In the genomic region with DNA sequence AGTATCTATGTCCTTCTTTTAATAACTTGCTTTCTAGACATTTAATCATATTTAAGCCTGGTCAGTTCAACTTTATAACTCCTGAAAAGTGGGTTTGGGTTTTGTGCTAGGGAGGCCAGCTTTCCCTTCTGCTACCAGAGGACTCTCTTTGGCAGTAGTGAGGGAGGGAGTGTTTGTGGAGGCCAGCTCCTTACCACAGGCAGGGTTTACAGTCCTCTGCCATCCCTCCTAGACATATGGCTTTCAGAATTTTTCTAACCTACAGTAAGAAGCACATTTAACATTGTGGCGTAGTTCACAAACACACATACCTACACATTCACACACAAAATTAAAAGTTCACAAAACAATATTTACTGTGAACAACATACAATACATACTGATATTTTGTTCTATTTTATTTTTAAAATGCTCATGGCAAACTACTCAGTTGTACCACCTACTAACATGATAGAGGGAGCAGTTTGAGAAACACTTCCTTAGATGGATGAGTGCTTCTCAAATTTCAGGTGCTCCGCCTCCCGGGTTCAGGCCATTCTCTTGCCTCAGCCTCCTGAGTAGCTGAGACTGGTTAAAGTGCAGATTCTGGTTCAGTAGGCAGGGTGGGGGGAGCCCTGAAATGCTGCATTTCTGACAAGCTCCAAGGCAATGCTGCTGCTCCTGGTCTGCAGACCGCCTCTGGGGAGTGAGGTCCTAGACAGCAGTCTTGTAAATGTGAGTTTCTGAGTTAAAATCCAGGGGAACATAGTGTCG, we compare ENCODE assay signal across 16 cellular contexts.
DNase-seq lines count a peak whose midpoint lies in the region; ATAC-seq, FAIRE-seq and TF ChIP-seq lines count a peak whose summit lies in the region.
"Had no signal": no experiment of that assay in that cellular context is flagged by ENCODE, and none has a peak within 500 bp of the region (broad histone marks: within the 10 kb centered on the region; RNA-seq: fewer than 3 reads in every experiment).

No MANE protein-coding gene starts in this region.

- ATAC-seq in WTC11, result peak; percentile 95
- ATAC-seq: activated CD4-positive, alpha-beta T cell treated with anti-CD3 and anti-CD28 coated beads for 36 hours; activated T-helper 17 cell treated with anti-CD3 and anti-CD28 coated beads, Interleukin-2, amount 50 U/mL, for 72 hours; left cardiac atrium had no signal

- DNase-seq in NCI-H510A treated with DMSO at 0.1 percent for 48 hours (lab: John Stamatoyannopoulos, UW) (peak; percentile 28), NCI-H510A (lab: John Stamatoyannopoulos, UW) (no peak), WTC11 (ENCODE audit: low spot score) (peak; percentile 53), iPS-NIHi7 (ENCODE audit: extremely low spot score) (peak; percentile 27), thyroid gland (peak; percentile 78 to 81), NCI-H748 treated with DMSO at 0.1 percent for 48 hours (lab: John Stamatoyannopoulos, UW) (no peak), RCC 7860 (ENCODE audit: low spot score) (no peak)
- DNase-seq in stimulated activated CD4-positive, alpha-beta T cell treated with anti-CD3 and anti-CD28 coated beads, Interleukin-2, amount 100 ng/mL, for 24 hours, result no peak
- DNase-seq: ACHN; activated CD4-positive, alpha-beta T cell treated with anti-CD3 and anti-CD28 coated beads for 36 hours; DMS79; esophagus squamous epithelium; left cardiac atrium; stimulated activated CD4-positive, alpha-beta T cell treated with anti-CD3 and anti-CD28 coated beads, Interleukin-4, amount 100 ng/mL, for 4 hours had no signal

- H3K27me3 ChIP-seq in thyroid gland, result no peaks in the 10 kb centered on the region
- H3K27me3 ChIP-seq: esophagus squamous epithelium, suprapubic skin had no signal

- no peak for FAIRE-seq in RCC 7860 (lab: Jason Lieb, UNC)

- no peaks in the 10 kb centered on the region for H3K9me3 ChIP-seq in thyroid gland
- H3K9me3 ChIP-seq: esophagus squamous epithelium, suprapubic skin had no signal

- no peaks in the 10 kb centered on the region for H3K36me3 ChIP-seq in thyroid gland

- H3K27ac Mint-ChIP-seq in WTC11, result peak overlapping the region; percentile 77
- H3K27ac Mint-ChIP-seq: activated CD4-positive, alpha-beta T cell treated with anti-CD3 and anti-CD28 coated beads for 36 hours; activated T-helper 17 cell treated with anti-CD3 and anti-CD28 coated beads, Interleukin-2, amount 50 U/mL, for 72 hours had no signal

- peak in 1 of 2 donors; percentile 83 for TF ChIP-seq POLR2A in thyroid gland (IDR thresholded peaks at IDR 0.05)

- WGBS in thyroid gland, 2 donors, result 70 to 80% methylated on average over 5 of the region's 5 CpGs

- H3K36me3 Mint-ChIP-seq in WTC11, result peaks cover 35% of the 10 kb centered on the region

- CTCF ChIA-PET in WTC11 (lab: Charles Lee), result interaction anchor here (0.8 to 1.4 kb wide), 4 partner anchors 11 to 245 kb away, joined by 3 to 4 read pairs (median 4); no protein-coding TSS in a partner anchor

- peaks cover 12% of the 10 kb centered on the region for H3K4me1 Mint-ChIP-seq in WTC11
- H3K4me1 Mint-ChIP-seq: activated CD4-positive, alpha-beta T cell treated with anti-CD3 and anti-CD28 coated beads for 36 hours; activated T-helper 17 cell treated with anti-CD3 and anti-CD28 coated beads, Interleukin-2, amount 50 U/mL, for 72 hours had no signal

- POLR2A ChIA-PET in WTC11 (lab: Charles Lee), result no interaction called here

- H3K4me1 ChIP-seq in thyroid gland, result peaks cover 37 to 39% of the 10 kb centered on the region in 2 donors
- H3K4me1 ChIP-seq: suprapubic skin had no signal

- H3K27ac ChIP-seq in thyroid gland, result peak overlapping the region; percentile 13 to 90 (median 72)
- H3K27ac ChIP-seq: esophagus squamous epithelium, suprapubic skin had no signal

- intact Hi-C loops in thyroid gland (cut with DNase I), result no loop called here

- H3K9me3 Mint-ChIP-seq in WTC11, result no peaks in the 10 kb centered on the region
- H3K9me3 Mint-ChIP-seq: activated T-helper 17 cell treated with anti-CD3 and anti-CD28 coated beads, Interleukin-2, amount 50 U/mL, for 72 hours had no signal

- H3K27me3 Mint-ChIP-seq in WTC11 (ENCODE audit: low read depth), result no peaks in the 10 kb centered on the region
- H3K27me3 Mint-ChIP-seq: activated CD4-positive, alpha-beta T cell treated with anti-CD3 and anti-CD28 coated beads for 36 hours; activated T-helper 17 cell treated with anti-CD3 and anti-CD28 coated beads, Interleukin-2, amount 50 U/mL, for 72 hours had no signal

- H3K4me3 ChIP-seq in thyroid gland (replicated peaks in 1 of 3), result no peak overlapping the region
- H3K4me3 ChIP-seq: esophagus squamous epithelium, suprapubic skin had no signal

- no peak overlapping the region for H3K4me3 Mint-ChIP-seq in WTC11
- H3K4me3 Mint-ChIP-seq: activated CD4-positive, alpha-beta T cell treated with anti-CD3 and anti-CD28 coated beads for 36 hours; activated T-helper 17 cell treated with anti-CD3 and anti-CD28 coated beads, Interleukin-2, amount 50 U/mL, for 72 hours had no signal

- TF ChIP-seq CTCF in WTC11 (IDR thresholded peaks at IDR 0.05) (no peak), thyroid gland (IDR thresholded peaks at IDR 0.05) (peak in 1 of 6 experiments; percentile 20)

TF ChIP-seq in WTC11, 78 proteins besides CTCF, POLR2A, EP300 and RAD21:
- no peak for TF ChIP-seq ZNF396 (CRISPR knock-in tag; IDR thresholded peaks at IDR 0.05; ENCODE audit: borderline replicate concordance)
- TF ChIP-seq JAZF1 (CRISPR knock-in tag; IDR thresholded peaks at IDR 0.05), result no peak
- no peak for TF ChIP-seq FOXP1 (CRISPR knock-in tag; IDR thresholded peaks at IDR 0.05; ENCODE audit: borderline replicate concordance)
- no peak for TF ChIP-seq ZNF317 (CRISPR knock-in tag; IDR thresholded peaks at IDR 0.05; ENCODE audit: borderline replicate concordance, low read depth)
- no peak for TF ChIP-seq ESRRA (CRISPR knock-in tag; IDR thresholded peaks at IDR 0.05; ENCODE audit: borderline replicate concordance)
- TF ChIP-seq JUN (CRISPR knock-in tag; IDR thresholded peaks at IDR 0.05), result no peak
- no peak for TF ChIP-seq CREB1 (CRISPR knock-in tag; IDR thresholded peaks at IDR 0.05)
- no peak for TF ChIP-seq CBFB (CRISPR knock-in tag; IDR thresholded peaks at IDR 0.05; ENCODE audit: low read depth)
- TF ChIP-seq ZSCAN18 (CRISPR knock-in tag; IDR thresholded peaks at IDR 0.05), result no peak
- TF ChIP-seq ATF3 (CRISPR knock-in tag; conservative IDR thresholded peaks at IDR 0.05), result no peak
- TF ChIP-seq GTF2I (CRISPR knock-in tag; conservative IDR thresholded peaks at IDR 0.05), result no peak
- TF ChIP-seq, protein P1, sequence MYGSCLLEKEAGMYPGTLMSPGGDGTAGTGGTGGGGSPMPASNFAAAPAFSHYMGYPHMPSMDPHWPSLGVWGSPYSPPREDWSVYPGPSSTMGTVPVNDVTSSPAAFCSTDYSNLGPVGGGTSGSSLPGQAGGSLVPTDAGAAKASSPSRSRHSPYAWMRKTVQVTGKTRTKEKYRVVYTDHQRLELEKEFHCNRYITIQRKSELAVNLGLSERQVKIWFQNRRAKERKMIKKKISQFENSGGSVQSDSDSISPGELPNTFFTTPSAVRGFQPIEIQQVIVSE (CRISPR knock-in tag; IDR thresholded peaks at IDR 0.05; ENCODE audit: borderline replicate concordance), result no peak
- no peak for TF ChIP-seq ELF4 (CRISPR knock-in tag; IDR thresholded peaks at IDR 0.05; ENCODE audit: low read depth)
- TF ChIP-seq GRHL2 (CRISPR knock-in tag; IDR thresholded peaks at IDR 0.05; ENCODE audit: insufficient replicate concordance, severe bottlenecking), result no peak
- no peak for TF ChIP-seq ATF1 (CRISPR knock-in tag; IDR thresholded peaks at IDR 0.05)
- TF ChIP-seq ZNF121 (CRISPR knock-in tag; IDR thresholded peaks at IDR 0.05), result no peak
- TF ChIP-seq, protein P2, sequence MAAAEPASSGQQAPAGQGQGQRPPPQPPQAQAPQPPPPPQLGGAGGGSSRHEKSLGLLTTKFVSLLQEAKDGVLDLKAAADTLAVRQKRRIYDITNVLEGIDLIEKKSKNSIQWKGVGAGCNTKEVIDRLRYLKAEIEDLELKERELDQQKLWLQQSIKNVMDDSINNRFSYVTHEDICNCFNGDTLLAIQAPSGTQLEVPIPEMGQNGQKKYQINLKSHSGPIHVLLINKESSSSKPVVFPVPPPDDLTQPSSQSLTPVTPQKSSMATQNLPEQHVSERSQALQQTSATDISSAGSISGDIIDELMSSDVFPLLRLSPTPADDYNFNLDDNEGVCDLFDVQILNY (CRISPR knock-in tag; IDR thresholded peaks at IDR 0.05), result no peak
- no peak for TF ChIP-seq SMAD3 (CRISPR knock-in tag; IDR thresholded peaks at IDR 0.05; ENCODE audit: borderline replicate concordance)
- no peak for TF ChIP-seq ZNF263 (CRISPR knock-in tag; IDR thresholded peaks at IDR 0.05; ENCODE audit: low read depth)

Comparison
In these comparisons a context has a peak if more than half of its experiments do, and no peak if none do; other contexts are left out.
1. DNase-seq: peak in NCI-H510A treated with DMSO at 0.1 percent for 48 hours (single experiment), WTC11 (single experiment), iPS-NIHi7 (single experiment) and thyroid gland (2 of 2); none in NCI-H510A (single experiment), NCI-H748 treated with DMSO at 0.1 percent for 48 hours (single experiment), stimulated activated CD4-positive, alpha-beta T cell treated with anti-CD3 and anti-CD28 coated beads, Interleukin-2, amount 100 ng/mL, for 24 hours (0 of 2) and RCC 7860 (single experiment).